ENCODE assay signal across 8 cellular contexts in genomic region chr15:78944669-78945407, GRCh38. TPM values are rescaled to one million over a fixed set of nuclear protein-coding genes. Genes with fewer than 3 reads are reported as not detected.
A peak's percentile ranks its signal among the peaks of the same experiment; 100 is the strongest.
DNase-seq lines count a peak whose midpoint lies in the region; ATAC-seq and TF ChIP-seq lines count a peak whose summit lies in the region.

A gene with protein sequence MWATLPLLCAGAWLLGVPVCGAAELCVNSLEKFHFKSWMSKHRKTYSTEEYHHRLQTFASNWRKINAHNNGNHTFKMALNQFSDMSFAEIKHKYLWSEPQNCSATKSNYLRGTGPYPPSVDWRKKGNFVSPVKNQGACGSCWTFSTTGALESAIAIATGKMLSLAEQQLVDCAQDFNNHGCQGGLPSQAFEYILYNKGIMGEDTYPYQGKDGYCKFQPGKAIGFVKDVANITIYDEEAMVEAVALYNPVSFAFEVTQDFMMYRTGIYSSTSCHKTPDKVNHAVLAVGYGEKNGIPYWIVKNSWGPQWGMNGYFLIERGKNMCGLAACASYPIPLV (minus strand): TSS chr15:78945046. CDS start chr15:78944981, 65 bp downstream.

- TF ChIP-seq CTCF in PC-9 (conservative IDR thresholded peaks at IDR 0.05) (no peak), foreskin keratinocyte (conservative IDR thresholded peaks at IDR 0.05) (no peak), neural crest cell (conservative IDR thresholded peaks at IDR 0.05) (no peak), stomach (IDR thresholded peaks at IDR 0.05) (no peak)

- WGBS in stomach, 5 donors: 2 to 6% (median 2%) methylated on average over 26 to 71 of the region's 71 CpGs

- peak within 1 kb of the TSS in 1 of 3 donors; percentile 9 for H3K27ac Mint-ChIP-seq in CD4-positive, CD25-positive, alpha-beta regulatory T cell
- peak within 1 kb of the TSS; percentile 26 for H3K27ac Mint-ChIP-seq in activated T-helper 2 cell treated with anti-CD3 and anti-CD28 coated beads, Interferon-gamma antibody, Interleukin-2, Interleukin-4, amounts not matched to agents 10 μg/mL and 5 μg/mL and 100 μg/mL, durations not matched to agents 14 hours and 24 hours and 36 hours
- no peak within 1 kb of the TSS for H3K27ac Mint-ChIP-seq in neural crest cell (ENCODE audit: unreplicated experiment)

- POLR2A ChIA-PET in PC-9 (lab: Charles Lee; ENCODE audit: unreplicated experiment): interaction anchor here (0.6 to 1.1 kb wide), 2 partner anchors 23 to 59 kb away, joined by 6 read pairs; no protein-coding TSS in a partner anchor

- peak within 1 kb of the TSS; percentile 72 for H3K4me2 ChIP-seq in PC-9

- H3K4me3 ChIP-seq in CD4-positive, CD25-positive, alpha-beta regulatory T cell (ENCODE audit: low read depth, low read length): peak within 1 kb of the TSS; percentile 37
- H3K4me3 ChIP-seq in PC-9 (peak within 1 kb of the TSS; percentile 58), stomach (peak within 1 kb of the TSS; percentile 55 to 71 (median 68))

- intact Hi-C loops in PC-9 (cut with micrococcal nuclease; ENCODE audit: unreplicated experiment) (loop anchor here (2.0 to 5.0 kb wide), 2 partner anchors 14 to 42 kb away; no protein-coding TSS in a partner anchor), stomach (cut with DNase I; ENCODE audit: low total_unique reads) (no loop called here)
- intact Hi-C loops in activated T-helper 2 cell treated with anti-CD3 and anti-CD28 coated beads, Interferon-gamma antibody, Interleukin-2, Interleukin-4, amounts not matched to agents 10 μg/mL and 5 μg/mL and 100 μg/mL, durations not matched to agents 14 hours and 24 hours and 36 hours (cut with micrococcal nuclease): no loop called here

- H3K36me3 ChIP-seq in CD4-positive, CD25-positive, alpha-beta regulatory T cell (ENCODE audit: control insufficient read depth, insufficient read depth, low read length): no peaks in the 10 kb centered on the region
- H3K36me3 ChIP-seq in PC-9 (ENCODE audit: low read depth) (no peaks in the 10 kb centered on the region), stomach (no peaks in the 10 kb centered on the region)

- BruUV-seq in PC-9 (replicated peaks; lab: Mats Ljungman, UMichigan): no TSS peak

- H3K9me2 ChIP-seq in PC-9 (ENCODE audit: insufficient read depth): no peaks in the 10 kb centered on the region

- H3K27me3 ChIP-seq in CD4-positive, CD25-positive, alpha-beta regulatory T cell (ENCODE audit: control insufficient read depth, insufficient read depth, low read length): no peaks in the 10 kb centered on the region
- no peaks in the 10 kb centered on the region for H3K27me3 ChIP-seq in PC-9 (ENCODE audit: insufficient read depth, low read depth)
- H3K27me3 ChIP-seq in foreskin keratinocyte: peaks cover 24% of the 10 kb centered on the region
- H3K27me3 ChIP-seq in stomach: no peaks in the 10 kb centered on the region

- TF ChIP-seq EP300 in stomach (IDR thresholded peaks at IDR 0.05): no peak

- no peaks in the 10 kb centered on the region for H3K9me3 ChIP-seq in CD4-positive, CD25-positive, alpha-beta regulatory T cell (ENCODE audit: control insufficient read depth in 2 of 2, low read length in 2 of 2)
- H3K9me3 ChIP-seq in PC-9 (ENCODE audit: insufficient read depth, low read depth) (no peaks in the 10 kb centered on the region), stomach (no peaks in the 10 kb centered on the region)

- H3K27ac ChIP-seq in CD4-positive, CD25-positive, alpha-beta regulatory T cell (ENCODE audit: insufficient read depth, low read length, poor library complexity, severe bottlenecking): no peak within 1 kb of the TSS
- no peak within 1 kb of the TSS for H3K27ac ChIP-seq in PC-9
- no peak within 1 kb of the TSS for H3K27ac ChIP-seq in foreskin keratinocyte
- H3K27ac ChIP-seq in stomach: peak within 1 kb of the TSS; percentile 77 to 88 (median 79)

- H3K9me3 Mint-ChIP-seq in CD4-positive, CD25-positive, alpha-beta regulatory T cell: no peaks in the 10 kb centered on the region
- no peaks in the 10 kb centered on the region for H3K9me3 Mint-ChIP-seq in activated T-helper 2 cell treated with anti-CD3 and anti-CD28 coated beads, Interferon-gamma antibody, Interleukin-2, Interleukin-4, amounts not matched to agents 10 μg/mL and 5 μg/mL and 100 μg/mL, durations not matched to agents 14 hours and 24 hours and 36 hours
- no peaks in the 10 kb centered on the region for H3K9me3 Mint-ChIP-seq in neural crest cell

- peak; percentile 60 to 80 (median 73) for DNase-seq in CD4-positive, CD25-positive, alpha-beta regulatory T cell
- DNase-seq in HPDE6-E6E7 (ENCODE audit: extremely low spot score): peak; percentile 82
- peak; percentile 60 to 83 for DNase-seq in PC-9
- DNase-seq in activated T-helper 2 cell treated with anti-CD3 and anti-CD28 coated beads, Interferon-gamma antibody, Interleukin-2, Interleukin-4, amounts not matched to agents 10 μg/mL and 5 μg/mL and 100 μg/mL, durations not matched to agents 14 hours and 24 hours and 36 hours (ENCODE audit: low spot score): peak; percentile 58
- DNase-seq in foreskin keratinocyte: no peak
- peak; percentile 61 for DNase-seq in neural crest cell (ENCODE audit: low read depth, low spot score)
- DNase-seq in stomach: peak; percentile 95

- TF ChIP-seq POLR2A in stomach (IDR thresholded peaks at IDR 0.05): no peak

- H2AFZ ChIP-seq in PC-9: peak within 1 kb of the TSS; percentile 83

- H4K20me1 ChIP-seq in PC-9 (ENCODE audit: insufficient read depth): no peaks in the 10 kb centered on the region

- peaks cover 21% of the 10 kb centered on the region; the same call in 1 of the 2 replicates for H3F3A ChIP-seq in PC-9 (ENCODE audit: insufficient read depth, low read depth)

- CTCF ChIA-PET in PC-9 (lab: Charles Lee): interaction anchor here (0.6 to 2.0 kb wide), 3 partner anchors 35 to 213 kb away, joined by 3 to 6 read pairs (median 3); no protein-coding TSS in a partner anchor

- peaks cover 0 to 17% (median 4%) of the 10 kb centered on the region in 4 donors for H3K4me1 Mint-ChIP-seq in CD4-positive, CD25-positive, alpha-beta regulatory T cell
- H3K4me1 Mint-ChIP-seq in activated T-helper 2 cell treated with anti-CD3 and anti-CD28 coated beads, Interferon-gamma antibody, Interleukin-2, Interleukin-4, amounts not matched to agents 10 μg/mL and 5 μg/mL and 100 μg/mL, durations not matched to agents 14 hours and 24 hours and 36 hours (ENCODE audit: low read depth): peaks cover 3% of the 10 kb centered on the region
- H3K4me1 Mint-ChIP-seq in neural crest cell: no peaks in the 10 kb centered on the region

- peak; percentile 73 to 74 for ATAC-seq in CD4-positive, CD25-positive, alpha-beta regulatory T cell (ENCODE audit: low read depth in 2 of 2)
- ATAC-seq in GM19438 (IDR thresholded peaks at IDR 0.05; ENCODE audit: low read depth, unreplicated experiment): peak; percentile 51
- peak; percentile 86 for ATAC-seq in foreskin keratinocyte

- H3K27me3 Mint-ChIP-seq in CD4-positive, CD25-positive, alpha-beta regulatory T cell: peaks cover 12% of the 10 kb centered on the region
- H3K27me3 Mint-ChIP-seq in activated T-helper 2 cell treated with anti-CD3 and anti-CD28 coated beads, Interferon-gamma antibody, Interleukin-2, Interleukin-4, amounts not matched to agents 10 μg/mL and 5 μg/mL and 100 μg/mL, durations not matched to agents 14 hours and 24 hours and 36 hours (ENCODE audit: low read depth): peaks cover 26% of the 10 kb centered on the region
- peaks cover 46% of the 10 kb centered on the region for H3K27me3 Mint-ChIP-seq in neural crest cell (ENCODE audit: low read depth)

- peaks cover 9% of the 10 kb centered on the region for H3K4me1 ChIP-seq in CD4-positive, CD25-positive, alpha-beta regulatory T cell (ENCODE audit: control insufficient read depth, insufficient read depth, low read length, poor library complexity, severe bottlenecking)
- H3K4me1 ChIP-seq in PC-9 (replicated peaks; ENCODE audit: insufficient read depth) (peaks cover 29% of the 10 kb centered on the region), foreskin keratinocyte (no peaks in the 10 kb centered on the region), stomach (peaks cover 2 to 55% (median 32%) of the 10 kb centered on the region in 4 donors)

- H3K4me3 Mint-ChIP-seq in CD4-positive, CD25-positive, alpha-beta regulatory T cell: peak within 1 kb of the TSS; percentile 71 to 94 (median 80)
- peak within 1 kb of the TSS; percentile 82 for H3K4me3 Mint-ChIP-seq in activated T-helper 2 cell treated with anti-CD3 and anti-CD28 coated beads, Interferon-gamma antibody, Interleukin-2, Interleukin-4, amounts not matched to agents 10 μg/mL and 5 μg/mL and 100 μg/mL, durations not matched to agents 14 hours and 24 hours and 36 hours (ENCODE audit: low read depth)
- peak within 1 kb of the TSS; percentile 71 for H3K4me3 Mint-ChIP-seq in neural crest cell

- no peaks in the 10 kb centered on the region for H3K36me3 Mint-ChIP-seq in CD4-positive, CD25-positive, alpha-beta regulatory T cell
- H3K36me3 Mint-ChIP-seq in activated T-helper 2 cell treated with anti-CD3 and anti-CD28 coated beads, Interferon-gamma antibody, Interleukin-2, Interleukin-4, amounts not matched to agents 10 μg/mL and 5 μg/mL and 100 μg/mL, durations not matched to agents 14 hours and 24 hours and 36 hours (ENCODE audit: low read depth): peaks cover 8% of the 10 kb centered on the region
- H3K36me3 Mint-ChIP-seq in neural crest cell (ENCODE audit: low read depth): no peaks in the 10 kb centered on the region

- peaks cover 20% of the 10 kb centered on the region for H3K79me2 ChIP-seq in PC-9 (ENCODE audit: low read depth)

RNA-seq across cellular contexts. Expression of the gene that starts here (rescaled TPM):
- total RNA-seq in CD4-positive, CD25-positive, alpha-beta regulatory T cell: 9.6 TPM
- polyA plus RNA-seq in CD4-positive, CD25-positive, alpha-beta regulatory T cell: 10 to 100 TPM; 29.0 to 51.5 (median 41.7) TPM
- total RNA-seq in PC-9 (2021) (101 and 128 TPM in 2 replicates), foreskin keratinocyte (5.9 and 9.1 TPM in 2 replicates), neural crest cell (6.5 and 7.3 TPM in 2 replicates), stomach (100 to 1,000 TPM; 173 to 386 (median 309) TPM)
- total RNA-seq in activated T-helper 2 cell treated with anti-CD3 and anti-CD28 coated beads, Interferon-gamma antibody, Interleukin-2, Interleukin-4, amounts not matched to agents 10 μg/mL and 5 μg/mL and 100 μg/mL, durations not matched to agents 14 hours and 24 hours and 36 hours: 47.1 and 53.8 TPM in 2 replicates
- polyA plus RNA-seq in foreskin keratinocyte (9.2 and 10.7 TPM in 2 replicates), stomach (100 to 1,000 TPM in 2 of 3 donors, 10 to 100 TPM in 1; 79.3 to 193 (median 125) TPM)

Comparison
In these comparisons a context has a peak if more than half of its experiments do, and no peak if none do; other contexts are left out.
1. DNase-seq: peak in CD4-positive, CD25-positive, alpha-beta regulatory T cell (3 of 3), HPDE6-E6E7 (single experiment), PC-9 (2 of 2), activated T-helper 2 cell treated with anti-CD3 and anti-CD28 coated beads, Interferon-gamma antibody, Interleukin-2, Interleukin-4, amounts not matched to agents 10 μg/mL and 5 μg/mL and 100 μg/mL, durations not matched to agents 14 hours and 24 hours and 36 hours (single experiment), neural crest cell (single experiment) and stomach (single experiment); none in foreskin keratinocyte (0 of 2).
2. H3K27ac ChIP-seq: peak in stomach (5 of 5); none in CD4-positive, CD25-positive, alpha-beta regulatory T cell (single experiment), PC-9 (single experiment) and foreskin keratinocyte (single experiment).
3. Peak in every context shown above with its lines, with median percentiles within 50 percentile points of each other: ATAC-seq, H3K4me3 ChIP-seq and H3K4me3 Mint-ChIP-seq.